Comparison of ENCODE assay signal across 8 cellular contexts in the genomic region with DNA sequence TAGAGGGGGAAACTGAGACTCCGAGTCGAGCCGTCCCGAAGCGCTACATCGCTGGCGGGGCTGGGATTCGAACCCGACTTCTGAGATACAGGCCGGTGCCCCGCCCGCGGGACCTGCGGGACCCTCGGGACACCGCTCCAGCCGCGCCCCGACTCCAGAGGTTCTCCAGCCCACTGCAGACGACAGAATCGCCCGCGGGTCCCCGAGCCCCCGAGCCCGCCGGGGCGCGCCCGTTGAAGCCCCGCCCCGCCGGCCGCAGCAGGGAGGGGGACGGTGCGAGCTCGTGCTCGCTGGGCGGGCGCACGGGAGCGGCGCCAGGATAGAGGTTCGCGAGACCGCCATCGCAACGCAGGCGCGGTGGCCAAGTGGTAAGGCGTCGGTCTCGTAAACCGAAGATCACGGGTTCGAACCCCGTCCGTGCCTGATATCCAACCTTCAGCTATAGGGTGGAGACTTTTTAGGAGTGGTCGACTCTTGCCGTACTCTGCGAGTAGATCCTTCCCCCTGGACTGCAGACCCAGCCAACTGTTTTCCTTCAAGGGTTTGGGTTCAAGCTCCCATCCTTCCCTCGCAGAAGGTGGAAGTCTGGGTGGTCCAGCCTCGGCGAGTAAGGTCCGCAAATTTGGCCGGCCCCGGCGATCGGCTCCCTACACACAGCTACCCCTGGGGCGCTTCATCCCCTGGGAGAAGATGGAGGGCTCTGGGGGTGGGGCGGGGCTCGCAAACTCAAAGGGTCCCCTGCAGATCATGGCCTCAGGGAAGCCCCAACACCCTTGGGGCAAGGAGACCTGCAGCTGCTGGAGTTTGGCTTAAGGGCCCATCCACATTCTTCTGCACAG.
DNase-seq lines count a peak whose midpoint lies in the region; ATAC-seq and TF ChIP-seq lines count a peak whose summit lies in the region.

No MANE protein-coding gene starts in this region.

- H3K4me3 ChIP-seq in prostate gland, result peak overlapping the region; percentile 79 to 86

- H3K27ac ChIP-seq in prostate gland, result peak overlapping the region; percentile 91 to 92

- H3K9me3 Mint-ChIP-seq in T-helper 1 cell treated with Interleukin-12 subunit alpha and Interleukin-12 subunit beta and Interleukin-4 antibody, amounts not matched to agents 30 μg/mL and 1 μg/mL, for 36 hours, result peaks cover 16% of the 10 kb centered on the region

- peaks cover 13% of the 10 kb centered on the region for H3K4me1 Mint-ChIP-seq in T-helper 1 cell treated with Interleukin-12 subunit alpha and Interleukin-12 subunit beta and Interleukin-4 antibody, amounts not matched to agents 30 μg/mL and 1 μg/mL, for 36 hours (ENCODE audit: low read depth)

- WGBS in prostate gland, result 2% methylated on average over 36 of the region's 72 CpGs

- no peaks in the 10 kb centered on the region for H3K9me3 ChIP-seq in prostate gland

- no peaks in the 10 kb centered on the region for H3K4me1 ChIP-seq in prostate gland (replicated peaks)

- peak overlapping the region; percentile 85 for H3K27ac Mint-ChIP-seq in T-helper 1 cell treated with Interleukin-12 subunit alpha and Interleukin-12 subunit beta and Interleukin-4 antibody, amounts not matched to agents 30 μg/mL and 1 μg/mL, for 36 hours

- in situ Hi-C loops in GM13976 (cut with MboI; ENCODE audit: low sequenced_read_pairs, unreplicated experiment), result loop anchor here (10.0 kb wide), 1 partner anchor 361 kb away; the partner anchor contains the start of gene ERCC4

- TF ChIP-seq CTCF in GM13976 (IDR thresholded peaks at IDR 0.05; ENCODE audit: borderline replicate concordance, control extremely low read depth, extremely low read depth, insufficient read depth, missing control alignments), result no peak
- peak in 1 of 4 experiments; percentile 3 for TF ChIP-seq CTCF in prostate gland (IDR thresholded peaks at IDR 0.05)

- peak; percentile 75 for ATAC-seq in HG02870 (IDR thresholded peaks at IDR 0.05; ENCODE audit: unreplicated experiment)
- ATAC-seq in left ventricle myocardium superior, result peak; percentile 94

- DNase-seq in GM13976 (ENCODE audit: low spot score) (peak; percentile 95), NCI-H1694 (lab: John Stamatoyannopoulos, UW) (peak; percentile 89), amygdala (lab: John Stamatoyannopoulos, UW) (peak; percentile 50 to 98 (median 87)), left ventricle myocardium superior (peak; percentile 95), prostate gland (ENCODE audit: low spot score) (peak; percentile 89), ureter (ENCODE audit: low spot score) (peak; percentile 97)

- peaks cover 5% of the 10 kb centered on the region for H3K27me3 Mint-ChIP-seq in T-helper 1 cell treated with Interleukin-12 subunit alpha and Interleukin-12 subunit beta and Interleukin-4 antibody, amounts not matched to agents 30 μg/mL and 1 μg/mL, for 36 hours (ENCODE audit: low read depth)

- H3K27me3 ChIP-seq in prostate gland (replicated peaks; ENCODE audit: insufficient read depth), result no peaks in the 10 kb centered on the region

- TF ChIP-seq POLR2A in prostate gland (IDR thresholded peaks at IDR 0.05), result no peak

- H3K36me3 ChIP-seq in prostate gland, result no peaks in the 10 kb centered on the region

- peaks cover 5% of the 10 kb centered on the region for H3K36me3 Mint-ChIP-seq in T-helper 1 cell treated with Interleukin-12 subunit alpha and Interleukin-12 subunit beta and Interleukin-4 antibody, amounts not matched to agents 30 μg/mL and 1 μg/mL, for 36 hours (ENCODE audit: low read depth)

- intact Hi-C loops in left ventricle myocardium superior (cut with micrococcal nuclease), result no loop called here
- intact Hi-C loops in prostate gland (cut with DNase I), result loop anchor here (5.0 kb wide), 2 partner anchors 242 to 363 kb away; partner anchors contain the start of gene ERCC4

- H3K4me3 Mint-ChIP-seq in T-helper 1 cell treated with Interleukin-12 subunit alpha and Interleukin-12 subunit beta and Interleukin-4 antibody, amounts not matched to agents 30 μg/mL and 1 μg/mL, for 36 hours, result peak overlapping the region; percentile 92

Comparison
In these comparisons a context has a peak if more than half of its experiments do, and no peak if none do; other contexts are left out.
1. Peak in every context shown above with its lines: DNase-seq, ATAC-seq, H3K4me3 ChIP-seq and H3K27ac ChIP-seq.